ENCODE assay signal across 36 cellular contexts in the genomic region with DNA sequence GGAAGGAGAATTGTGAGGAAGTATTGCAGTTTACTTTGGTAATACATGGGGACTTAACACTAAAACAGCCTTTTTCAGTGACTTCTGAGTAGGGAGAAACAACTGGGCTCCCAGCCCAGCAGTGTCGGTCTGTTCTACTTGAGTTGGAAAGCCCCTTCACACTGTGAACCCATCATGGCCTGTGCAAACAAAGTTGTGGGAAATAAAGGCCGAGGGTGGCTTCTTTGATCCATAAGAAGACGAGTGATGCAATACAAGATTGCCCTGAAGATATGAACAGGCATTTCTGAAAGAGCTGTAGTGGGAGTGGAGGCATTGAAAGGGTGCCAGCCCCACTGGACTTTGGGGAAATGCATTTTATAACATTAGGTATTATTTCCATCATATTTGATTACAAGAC. TPM values are rescaled to one million over a fixed set of nuclear protein-coding genes. Genes with fewer than 3 reads are reported as not detected.
"Had no signal": no experiment of that assay in that cellular context is flagged by ENCODE, and none has a peak within 500 bp of the region (broad histone marks: within the 10 kb centered on the region; RNA-seq: fewer than 3 reads in every experiment).

No MANE protein-coding gene starts in this region.

- H3K27me3 ChIP-seq: brain microvascular endothelial cell, cardiac muscle cell had no signal

- DNase-seq: activated B cell treated with CpG ODN at 0.5 μM for 24 hours; activated CD4-positive, alpha-beta memory T cell treated with anti-CD3 and anti-CD28 coated beads for 36 hours; activated CD4-positive, alpha-beta T cell treated with anti-CD3 and anti-CD28 coated beads for 4 hours; activated CD4-positive, alpha-beta T cell treated with anti-CD3 and anti-CD28 coated beads, Interleukin-2, amount 50 U/mL, for 1 hour; activated CD4-positive, CD25-positive, alpha-beta regulatory T cell treated with anti-CD3 and anti-CD28 coated beads, Interleukin-2, amount 50 U/mL, for 72 hours; activated effector memory CD4-positive, alpha-beta T cell treated with anti-CD3 and anti-CD28 coated beads, Interleukin-2, amount 50 U/mL, for 16 hours; activated naive CD4-positive, alpha-beta T cell; activated naive CD4-positive, alpha-beta T cell treated with anti-CD3 and anti-CD28 coated beads, Interleukin-2, amount 50 U/mL, for 16 hours; activated naive CD8-positive, alpha-beta T cell treated with anti-CD3 and anti-CD28 coated beads for 36 hours; activated T-cell treated with anti-CD3 and anti-CD28 coated beads, Interleukin-2, amount 50 U/mL, for 1 hour; activated T-cell treated with anti-CD3 and anti-CD28 coated beads, Interleukin-2, amount 50 U/mL, for 72 hours; amniotic stem cell; aorta; brain microvascular endothelial cell; Kasumi-1; KG1; MM.1S; NCI-H1105; NCI-H1417 treated with DMSO at 0.1 percent for 48 hours; NCI-H1694; NCI-H1930; NCI-H2081 treated with DMSO at 0.1 percent for 48 hours; NCI-H226; NCI-H524 treated with DMSO at 0.1 percent for 48 hours; NK-92 treated with Interleukin-12 subunit alpha and Interleukin-12 subunit beta, amount 100 ng/mL, for 24 hours; PC-9; Right ventricle myocardium superior; SW 1271; T-helper 1 cell; T-helper 2 cell; T-helper 9 cell had no signal

- H3K36me3 ChIP-seq: brain microvascular endothelial cell, cardiac muscle cell had no signal

- H3K27me3 Mint-ChIP-seq: IgD-negative memory B cell had no signal

- H3K4me1 Mint-ChIP-seq: activated B cell treated with CpG ODN at 0.5 μM for 24 hours; activated naive CD8-positive, alpha-beta T cell treated with anti-CD3 and anti-CD28 coated beads for 36 hours; activated T-helper 17 cell treated with anti-CD3 and anti-CD28 coated beads, Interleukin-2, amount 50 U/mL, for 72 hours; IgD-negative memory B cell had no signal

- H3K36me3 Mint-ChIP-seq: activated CD4-positive, alpha-beta memory T cell treated with anti-CD3 and anti-CD28 coated beads for 36 hours; activated naive CD8-positive, alpha-beta T cell treated with anti-CD3 and anti-CD28 coated beads for 36 hours; IgD-negative memory B cell had no signal

- H3K27ac Mint-ChIP-seq: activated B cell treated with CpG ODN at 0.5 μM for 24 hours; activated CD4-positive, alpha-beta memory T cell treated with anti-CD3 and anti-CD28 coated beads for 36 hours; activated naive CD8-positive, alpha-beta T cell treated with anti-CD3 and anti-CD28 coated beads for 36 hours; activated T-cell treated with anti-CD3 and anti-CD28 coated beads, Interleukin-2, amount 50 U/mL, for 72 hours; activated T-helper 17 cell treated with anti-CD3 and anti-CD28 coated beads, Interleukin-2, amount 50 U/mL, for 72 hours; IgD-negative memory B cell had no signal

- ATAC-seq: activated T-cell treated with anti-CD3 and anti-CD28 coated beads, Interleukin-2, amount 50 U/mL, for 72 hours; activated T-helper 17 cell treated with anti-CD3 and anti-CD28 coated beads, Interleukin-2, amount 50 U/mL, for 72 hours had no signal

- H3K4me3 ChIP-seq: cardiac muscle cell, PC-9 had no signal

- H3K9me3 Mint-ChIP-seq: activated B cell treated with CpG ODN at 0.5 μM for 24 hours; activated CD4-positive, alpha-beta memory T cell treated with anti-CD3 and anti-CD28 coated beads for 36 hours; activated naive CD8-positive, alpha-beta T cell treated with anti-CD3 and anti-CD28 coated beads for 36 hours; activated T-cell treated with anti-CD3 and anti-CD28 coated beads, Interleukin-2, amount 50 U/mL, for 72 hours; activated T-helper 17 cell treated with anti-CD3 and anti-CD28 coated beads, Interleukin-2, amount 50 U/mL, for 72 hours; IgD-negative memory B cell had no signal

- H3K27ac ChIP-seq: brain microvascular endothelial cell, cardiac muscle cell, PC-9, VCaP had no signal

- H3K4me3 Mint-ChIP-seq: activated B cell treated with CpG ODN at 0.5 μM for 24 hours; activated CD4-positive, alpha-beta memory T cell treated with anti-CD3 and anti-CD28 coated beads for 36 hours; activated naive CD8-positive, alpha-beta T cell treated with anti-CD3 and anti-CD28 coated beads for 36 hours; activated T-cell treated with anti-CD3 and anti-CD28 coated beads, Interleukin-2, amount 50 U/mL, for 72 hours; activated T-helper 17 cell treated with anti-CD3 and anti-CD28 coated beads, Interleukin-2, amount 50 U/mL, for 72 hours; IgD-negative memory B cell had no signal

RNA-seq across cellular contexts. Expression of a gene that starts 28.3 kb away (rescaled TPM):
- total RNA-seq: activated B cell treated with CpG ODN at 0.5 μM for 24 hours; activated CD4-positive, alpha-beta memory T cell treated with anti-CD3 and anti-CD28 coated beads for 36 hours; activated naive CD8-positive, alpha-beta T cell treated with anti-CD3 and anti-CD28 coated beads for 36 hours; activated T-cell treated with anti-CD3 and anti-CD28 coated beads, Interleukin-2, amount 50 U/mL, for 72 hours; activated T-helper 17 cell treated with anti-CD3 and anti-CD28 coated beads, Interleukin-2, amount 50 U/mL, for 72 hours; aorta; cardiac muscle cell; NCI-H460; PC-9; Right ventricle myocardium superior had no signal
